Comparison of ENCODE assay signal across 8 cellular contexts in the genomic region with DNA sequence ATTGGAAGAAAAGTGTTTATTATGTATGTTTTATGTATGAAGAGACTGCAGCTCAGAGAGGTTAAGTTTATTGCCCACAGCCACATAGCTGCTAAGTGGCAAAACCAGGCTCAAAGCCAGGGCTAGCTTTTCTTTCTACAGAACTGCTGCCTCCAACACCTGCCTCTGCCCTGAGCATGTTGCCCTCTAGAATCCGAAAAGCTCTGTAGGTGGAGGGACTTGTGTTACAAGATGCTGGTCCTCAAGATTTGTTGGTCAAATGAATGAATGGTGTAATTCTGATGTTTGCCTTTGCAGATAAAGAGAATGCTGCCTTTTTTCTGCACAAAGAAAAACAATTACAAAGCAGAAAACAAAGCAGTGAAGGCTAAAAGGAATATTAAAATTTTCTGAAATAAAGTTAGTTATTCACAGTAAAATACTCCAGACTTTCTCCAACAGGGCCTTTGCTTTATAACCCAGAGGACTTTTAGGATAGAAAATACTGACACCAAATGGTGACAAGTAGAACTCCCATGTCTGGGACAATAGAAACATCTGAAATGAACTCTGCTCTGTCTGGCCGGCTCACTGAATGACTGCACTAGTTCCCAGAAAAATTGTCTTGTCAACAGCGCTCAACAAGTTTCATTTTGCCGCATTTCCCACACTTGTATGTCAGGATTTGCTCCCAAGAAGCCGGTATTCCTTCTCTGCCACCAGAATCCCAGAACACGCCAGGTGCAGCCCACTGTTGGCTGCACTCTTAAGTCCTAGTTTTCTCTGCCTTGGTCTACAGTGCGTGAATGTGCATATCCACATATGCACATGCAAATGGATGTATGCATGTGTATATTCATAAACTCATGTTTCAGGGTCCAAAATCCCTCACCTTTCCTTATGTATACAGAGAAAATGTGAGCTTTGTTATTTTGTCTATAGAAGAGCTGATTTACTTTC. TPM values are rescaled to one million over a fixed set of nuclear protein-coding genes. Genes with fewer than 3 reads are reported as not detected.
A peak's percentile ranks its signal among the peaks of the same experiment; 100 is the strongest.
DNase-seq lines count a peak whose midpoint lies in the region; ATAC-seq and TF ChIP-seq lines count a peak whose summit lies in the region.

No MANE protein-coding gene starts in this region.

- H3K4me1 ChIP-seq in lung (ENCODE audit: control insufficient read depth in 2 of 2, insufficient read depth in 2 of 2, low read length in 2 of 2) = no peaks in the 10 kb centered on the region

- peaks cover 2% of the 10 kb centered on the region for H3K4me1 Mint-ChIP-seq in chondrocyte (ENCODE audit: low read depth)
- H3K4me1 Mint-ChIP-seq in activated T-helper 17 cell treated with anti-CD3 and anti-CD28 coated beads, Interleukin-2, amount 50 U/mL, for 72 hours = no peaks in the 10 kb centered on the region
- H3K4me1 Mint-ChIP-seq in effector memory CD8-positive, alpha-beta T cell (ENCODE audit: low read depth in 2 of 2) = peaks cover 0 to 3% of the 10 kb centered on the region in 2 donors

- peaks cover 36% of the 10 kb centered on the region for H3K27me3 Mint-ChIP-seq in chondrocyte (ENCODE audit: low read depth)
- peaks cover 32% of the 10 kb centered on the region for H3K27me3 Mint-ChIP-seq in activated T-helper 17 cell treated with anti-CD3 and anti-CD28 coated beads, Interleukin-2, amount 50 U/mL, for 72 hours
- peaks cover 51 to 82% of the 10 kb centered on the region in 2 donors for H3K27me3 Mint-ChIP-seq in effector memory CD8-positive, alpha-beta T cell

- no peaks in the 10 kb centered on the region for H3K36me3 Mint-ChIP-seq in chondrocyte (ENCODE audit: low read depth)
- H3K36me3 Mint-ChIP-seq in activated T-helper 17 cell treated with anti-CD3 and anti-CD28 coated beads, Interleukin-2, amount 50 U/mL, for 72 hours (ENCODE audit: low read depth) = no peaks in the 10 kb centered on the region
- no peaks in the 10 kb centered on the region for H3K36me3 Mint-ChIP-seq in effector memory CD8-positive, alpha-beta T cell (ENCODE audit: insufficient read depth)

- peak; percentile 57 for ATAC-seq in HG02938 (IDR thresholded peaks at IDR 0.05; ENCODE audit: unreplicated experiment)
- no peak for ATAC-seq in lung (ENCODE audit: insufficient read depth, low FRiP score)
- ATAC-seq in activated T-helper 17 cell treated with anti-CD3 and anti-CD28 coated beads, Interleukin-2, amount 50 U/mL, for 72 hours (replicated peaks) = no peak
- no peak for ATAC-seq in effector memory CD8-positive, alpha-beta T cell (replicated peaks)

- H3K9me3 Mint-ChIP-seq in chondrocyte (ENCODE audit: low read depth) = no peaks in the 10 kb centered on the region
- H3K9me3 Mint-ChIP-seq in activated T-helper 17 cell treated with anti-CD3 and anti-CD28 coated beads, Interleukin-2, amount 50 U/mL, for 72 hours = no peaks in the 10 kb centered on the region
- no peaks in the 10 kb centered on the region for H3K9me3 Mint-ChIP-seq in effector memory CD8-positive, alpha-beta T cell

- TF ChIP-seq CTCF in AG09319 (IDR thresholded peaks at IDR 0.05; ENCODE audit: low read depth, low read length) (peak; percentile 39), GM12865 (IDR thresholded peaks at IDR 0.05; ENCODE audit: insufficient read depth, low read depth, low read length, missing control alignments) (peak; percentile 59), chondrocyte (IDR thresholded peaks at IDR 0.05) (peak; percentile 87), lung (IDR thresholded peaks at IDR 0.05; ENCODE audit: control extremely low read depth, extremely low read depth) (peak; percentile 35)

- H3K27ac ChIP-seq in lung (ENCODE audit: low read depth in 1 of 2, low read length in 1 of 2) = no peak overlapping the region

- H3K4me3 Mint-ChIP-seq in chondrocyte (ENCODE audit: unreplicated experiment) = no peak overlapping the region
- H3K4me3 Mint-ChIP-seq in activated T-helper 17 cell treated with anti-CD3 and anti-CD28 coated beads, Interleukin-2, amount 50 U/mL, for 72 hours = no peak overlapping the region
- no peak overlapping the region for H3K4me3 Mint-ChIP-seq in effector memory CD8-positive, alpha-beta T cell

- no peaks in the 10 kb centered on the region for H3K9me3 ChIP-seq in lung (ENCODE audit: control insufficient read depth in 2 of 2, insufficient read depth in 1 of 2, low read length in 1 of 2)

- no peaks in the 10 kb centered on the region for H3K27me3 ChIP-seq in lung (ENCODE audit: control insufficient read depth, insufficient read depth)

- 47 to 56% methylated on average over 7 of the region's 7 CpGs for WGBS in lung, 2 donors

- H3K27ac Mint-ChIP-seq in chondrocyte (ENCODE audit: unreplicated experiment) = no peak overlapping the region
- no peak overlapping the region for H3K27ac Mint-ChIP-seq in activated T-helper 17 cell treated with anti-CD3 and anti-CD28 coated beads, Interleukin-2, amount 50 U/mL, for 72 hours
- H3K27ac Mint-ChIP-seq in effector memory CD8-positive, alpha-beta T cell = no peak overlapping the region

- DNase-seq in AG09319 (ENCODE audit: extremely low read depth, low read depth) = peak; percentile 7
- peak; percentile 76 for DNase-seq in GM12865 (ENCODE audit: low read depth)
- peak; percentile 17 for DNase-seq in NCI-H748 treated with DMSO at 0.1 percent for 48 hours (lab: John Stamatoyannopoulos, UW)
- DNase-seq in chondrocyte (ENCODE audit: low spot score) = no peak
- DNase-seq in lung (ENCODE audit: low spot score) = no peak
- DNase-seq in effector memory CD8-positive, alpha-beta T cell = no peak

- H3K4me3 ChIP-seq in GM12865 (ENCODE audit: low read depth, low read length) (no peak overlapping the region), lung (no peak overlapping the region)

- no peaks in the 10 kb centered on the region for H3K36me3 ChIP-seq in lung (ENCODE audit: control insufficient read depth in 2 of 2, insufficient read depth in 2 of 2, low read length in 2 of 2)

RNA-seq across cellular contexts. Expression of a gene that starts 11.0 kb away (rescaled TPM):
- total RNA-seq in chondrocyte (not detected in 3 replicates), lung (not detected)
- not detected for polyA plus RNA-seq in lung
- total RNA-seq in activated T-helper 17 cell treated with anti-CD3 and anti-CD28 coated beads, Interleukin-2, amount 50 U/mL, for 72 hours = not detected

RNA-seq across cellular contexts. Expression of a gene that starts 21.9 kb away (rescaled TPM):
- total RNA-seq in chondrocyte (not detected in 3 replicates), lung (10 to 100 TPM in 1 of 2 donors, 1 to 10 TPM in 1; 7.8 to 18.7 TPM)
- polyA plus RNA-seq in lung = 1 to 10 TPM; 4.1 to 5.0 TPM
- total RNA-seq in activated T-helper 17 cell treated with anti-CD3 and anti-CD28 coated beads, Interleukin-2, amount 50 U/mL, for 72 hours = not detected

Comparison
In these comparisons a context has a peak if more than half of its experiments do, and no peak if none do; other contexts are left out.
1. DNase-seq: peak in AG09319 (single experiment), GM12865 (single experiment) and NCI-H748 treated with DMSO at 0.1 percent for 48 hours (single experiment); none in chondrocyte (single experiment), lung (single experiment) and effector memory CD8-positive, alpha-beta T cell (0 of 3).
2. CTCF ChIP-seq: peak in every context shown above with its lines; median percentile 87 in chondrocyte; 59 in GM12865; 39 in AG09319; 35 in lung.